1 cellular context compared by ENCODE assay signal in the genomic region with DNA sequence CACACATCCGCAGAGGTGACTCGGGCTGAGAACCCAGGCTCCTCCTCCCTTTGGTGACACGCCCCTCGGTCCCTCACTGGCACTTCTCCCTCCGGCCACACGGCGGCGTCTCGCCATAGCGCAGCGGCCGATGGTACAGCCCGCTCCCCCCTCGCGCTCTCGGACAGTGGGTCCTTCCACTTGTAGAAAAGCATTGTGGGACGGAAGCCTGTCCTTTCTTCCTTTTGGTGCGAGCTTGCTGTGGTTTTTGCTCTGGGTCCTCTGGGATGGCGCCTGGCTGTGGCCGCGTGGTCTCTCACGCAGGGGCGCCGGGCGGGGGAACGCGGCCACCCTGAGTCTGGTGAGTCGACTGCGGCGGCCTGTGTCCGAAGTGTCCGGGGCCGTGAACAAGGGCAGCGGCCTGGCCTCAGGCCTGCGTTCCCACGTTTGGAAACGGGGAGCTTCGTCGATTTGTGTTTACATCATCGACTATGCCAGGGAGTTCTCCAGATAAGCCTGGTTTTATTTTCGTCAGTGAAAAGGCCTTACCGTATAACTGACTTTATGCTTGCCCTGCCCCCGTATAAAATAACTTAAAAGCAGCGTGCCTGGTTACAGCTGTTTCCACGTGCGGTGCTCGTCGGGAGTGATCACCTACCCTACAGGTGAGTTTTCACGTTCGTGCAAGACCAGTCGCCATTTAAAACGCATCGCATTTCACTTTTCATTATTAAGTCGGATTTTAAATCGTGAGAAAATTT.
TF ChIP-seq lines count a peak whose summit lies in the region.

No MANE protein-coding gene starts in this region.

TF ChIP-seq in H1, 55 proteins besides CTCF, POLR2A, EP300 and RAD21 (continued from another document):
- TF ChIP-seq, protein P1, sequence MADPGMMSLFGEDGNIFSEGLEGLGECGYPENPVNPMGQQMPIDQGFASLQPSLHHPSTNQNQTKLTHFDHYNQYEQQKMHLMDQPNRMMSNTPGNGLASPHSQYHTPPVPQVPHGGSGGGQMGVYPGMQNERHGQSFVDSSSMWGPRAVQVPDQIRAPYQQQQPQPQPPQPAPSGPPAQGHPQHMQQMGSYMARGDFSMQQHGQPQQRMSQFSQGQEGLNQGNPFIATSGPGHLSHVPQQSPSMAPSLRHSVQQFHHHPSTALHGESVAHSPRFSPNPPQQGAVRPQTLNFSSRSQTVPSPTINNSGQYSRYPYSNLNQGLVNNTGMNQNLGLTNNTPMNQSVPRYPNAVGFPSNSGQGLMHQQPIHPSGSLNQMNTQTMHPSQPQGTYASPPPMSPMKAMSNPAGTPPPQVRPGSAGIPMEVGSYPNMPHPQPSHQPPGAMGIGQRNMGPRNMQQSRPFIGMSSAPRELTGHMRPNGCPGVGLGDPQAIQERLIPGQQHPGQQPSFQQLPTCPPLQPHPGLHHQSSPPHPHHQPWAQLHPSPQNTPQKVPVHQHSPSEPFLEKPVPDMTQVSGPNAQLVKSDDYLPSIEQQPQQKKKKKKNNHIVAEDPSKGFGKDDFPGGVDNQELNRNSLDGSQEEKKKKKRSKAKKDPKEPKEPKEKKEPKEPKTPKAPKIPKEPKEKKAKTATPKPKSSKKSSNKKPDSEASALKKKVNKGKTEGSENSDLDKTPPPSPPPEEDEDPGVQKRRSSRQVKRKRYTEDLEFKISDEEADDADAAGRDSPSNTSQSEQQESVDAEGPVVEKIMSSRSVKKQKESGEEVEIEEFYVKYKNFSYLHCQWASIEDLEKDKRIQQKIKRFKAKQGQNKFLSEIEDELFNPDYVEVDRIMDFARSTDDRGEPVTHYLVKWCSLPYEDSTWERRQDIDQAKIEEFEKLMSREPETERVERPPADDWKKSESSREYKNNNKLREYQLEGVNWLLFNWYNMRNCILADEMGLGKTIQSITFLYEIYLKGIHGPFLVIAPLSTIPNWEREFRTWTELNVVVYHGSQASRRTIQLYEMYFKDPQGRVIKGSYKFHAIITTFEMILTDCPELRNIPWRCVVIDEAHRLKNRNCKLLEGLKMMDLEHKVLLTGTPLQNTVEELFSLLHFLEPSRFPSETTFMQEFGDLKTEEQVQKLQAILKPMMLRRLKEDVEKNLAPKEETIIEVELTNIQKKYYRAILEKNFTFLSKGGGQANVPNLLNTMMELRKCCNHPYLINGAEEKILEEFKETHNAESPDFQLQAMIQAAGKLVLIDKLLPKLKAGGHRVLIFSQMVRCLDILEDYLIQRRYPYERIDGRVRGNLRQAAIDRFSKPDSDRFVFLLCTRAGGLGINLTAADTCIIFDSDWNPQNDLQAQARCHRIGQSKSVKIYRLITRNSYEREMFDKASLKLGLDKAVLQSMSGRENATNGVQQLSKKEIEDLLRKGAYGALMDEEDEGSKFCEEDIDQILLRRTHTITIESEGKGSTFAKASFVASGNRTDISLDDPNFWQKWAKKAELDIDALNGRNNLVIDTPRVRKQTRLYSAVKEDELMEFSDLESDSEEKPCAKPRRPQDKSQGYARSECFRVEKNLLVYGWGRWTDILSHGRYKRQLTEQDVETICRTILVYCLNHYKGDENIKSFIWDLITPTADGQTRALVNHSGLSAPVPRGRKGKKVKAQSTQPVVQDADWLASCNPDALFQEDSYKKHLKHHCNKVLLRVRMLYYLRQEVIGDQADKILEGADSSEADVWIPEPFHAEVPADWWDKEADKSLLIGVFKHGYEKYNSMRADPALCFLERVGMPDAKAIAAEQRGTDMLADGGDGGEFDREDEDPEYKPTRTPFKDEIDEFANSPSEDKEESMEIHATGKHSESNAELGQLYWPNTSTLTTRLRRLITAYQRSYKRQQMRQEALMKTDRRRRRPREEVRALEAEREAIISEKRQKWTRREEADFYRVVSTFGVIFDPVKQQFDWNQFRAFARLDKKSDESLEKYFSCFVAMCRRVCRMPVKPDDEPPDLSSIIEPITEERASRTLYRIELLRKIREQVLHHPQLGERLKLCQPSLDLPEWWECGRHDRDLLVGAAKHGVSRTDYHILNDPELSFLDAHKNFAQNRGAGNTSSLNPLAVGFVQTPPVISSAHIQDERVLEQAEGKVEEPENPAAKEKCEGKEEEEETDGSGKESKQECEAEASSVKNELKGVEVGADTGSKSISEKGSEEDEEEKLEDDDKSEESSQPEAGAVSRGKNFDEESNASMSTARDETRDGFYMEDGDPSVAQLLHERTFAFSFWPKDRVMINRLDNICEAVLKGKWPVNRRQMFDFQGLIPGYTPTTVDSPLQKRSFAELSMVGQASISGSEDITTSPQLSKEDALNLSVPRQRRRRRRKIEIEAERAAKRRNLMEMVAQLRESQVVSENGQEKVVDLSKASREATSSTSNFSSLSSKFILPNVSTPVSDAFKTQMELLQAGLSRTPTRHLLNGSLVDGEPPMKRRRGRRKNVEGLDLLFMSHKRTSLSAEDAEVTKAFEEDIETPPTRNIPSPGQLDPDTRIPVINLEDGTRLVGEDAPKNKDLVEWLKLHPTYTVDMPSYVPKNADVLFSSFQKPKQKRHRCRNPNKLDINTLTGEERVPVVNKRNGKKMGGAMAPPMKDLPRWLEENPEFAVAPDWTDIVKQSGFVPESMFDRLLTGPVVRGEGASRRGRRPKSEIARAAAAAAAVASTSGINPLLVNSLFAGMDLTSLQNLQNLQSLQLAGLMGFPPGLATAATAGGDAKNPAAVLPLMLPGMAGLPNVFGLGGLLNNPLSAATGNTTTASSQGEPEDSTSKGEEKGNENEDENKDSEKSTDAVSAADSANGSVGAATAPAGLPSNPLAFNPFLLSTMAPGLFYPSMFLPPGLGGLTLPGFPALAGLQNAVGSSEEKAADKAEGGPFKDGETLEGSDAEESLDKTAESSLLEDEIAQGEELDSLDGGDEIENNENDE (IDR thresholded peaks at IDR 0.05; ENCODE audit: insufficient replicate concordance, low read length): no peak
- TF ChIP-seq HDAC2 (IDR thresholded peaks at IDR 0.05; ENCODE audit: borderline replicate concordance in 1 of 2, low read depth in 2 of 2, low read length in 2 of 2): 0 out of 4 replicates have a peak, but pooled peaks of 1 of the 2 experiments have one; percentile 42
- TF ChIP-seq NANOG (IDR thresholded peaks at IDR 0.05; ENCODE audit: insufficient read depth, low read depth, low read length, poor library complexity, severe bottlenecking): no peak
- peak; percentile 84; the same call in 1 of the 2 replicates for TF ChIP-seq RBBP5 (IDR thresholded peaks at IDR 0.05; ENCODE audit: borderline replicate concordance, low read depth, low read length)
- no peak for TF ChIP-seq CEBPB (IDR thresholded peaks at IDR 0.05; ENCODE audit: low read depth, low read length)
- TF ChIP-seq NRF1 (IDR thresholded peaks at IDR 0.05; ENCODE audit: low read depth, low read length): peak; percentile 15; the same call in 1 of the 2 replicates
- no peak for TF ChIP-seq RXRA (IDR thresholded peaks at IDR 0.05; ENCODE audit: insufficient read depth, low read depth, low read length)
- no peak for TF ChIP-seq MAFK (IDR thresholded peaks at IDR 0.05; ENCODE audit: low read depth, low read length)
- TF ChIP-seq, protein P2, sequence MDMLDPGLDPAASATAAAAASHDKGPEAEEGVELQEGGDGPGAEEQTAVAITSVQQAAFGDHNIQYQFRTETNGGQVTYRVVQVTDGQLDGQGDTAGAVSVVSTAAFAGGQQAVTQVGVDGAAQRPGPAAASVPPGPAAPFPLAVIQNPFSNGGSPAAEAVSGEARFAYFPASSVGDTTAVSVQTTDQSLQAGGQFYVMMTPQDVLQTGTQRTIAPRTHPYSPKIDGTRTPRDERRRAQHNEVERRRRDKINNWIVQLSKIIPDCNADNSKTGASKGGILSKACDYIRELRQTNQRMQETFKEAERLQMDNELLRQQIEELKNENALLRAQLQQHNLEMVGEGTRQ (IDR thresholded peaks at IDR 0.05; ENCODE audit: low read length): no peak
- peak; percentile 59; the same call in 1 of the 2 replicates for TF ChIP-seq CHD2 (IDR thresholded peaks at IDR 0.05; ENCODE audit: low read length)
- peak; percentile 100 for TF ChIP-seq TAF1 (IDR thresholded peaks at IDR 0.05; ENCODE audit: low read depth, low read length)
- TF ChIP-seq ASH2L (IDR thresholded peaks at IDR 0.05; ENCODE audit: low read length): peak; percentile 89
- no peak for TF ChIP-seq CBX8 (IDR thresholded peaks at IDR 0.05; ENCODE audit: borderline replicate concordance, low read depth, low read length)
- no peak for TF ChIP-seq FOSL1 (IDR thresholded peaks at IDR 0.05; ENCODE audit: insufficient read depth, low read depth, low read length)
- TF ChIP-seq CTBP2 (IDR thresholded peaks at IDR 0.05; ENCODE audit: borderline replicate concordance, insufficient read depth, insufficient read length, low read length): no peak
- peak in 1 of 2 experiments; percentile 66; a peak in 2 of 4 replicates for TF ChIP-seq SIN3A (conservative IDR thresholded peaks at IDR 0.05 in 1 of 2, IDR thresholded peaks at IDR 0.05 in 1 of 2; ENCODE audit: low read depth in 1 of 2, low read length in 2 of 2)
- TF ChIP-seq BRCA1 (IDR thresholded peaks at IDR 0.05; ENCODE audit: low read depth, low read length): peak; percentile 73
- peak; percentile 61 for TF ChIP-seq SIX5 (IDR thresholded peaks at IDR 0.05; ENCODE audit: low read depth, low read length)
- TF ChIP-seq YY1 (IDR thresholded peaks at IDR 0.05; ENCODE audit: low read depth, low read length): peak; percentile 47; the same call in 1 of the 2 replicates
- no peak for TF ChIP-seq KDM4A (IDR thresholded peaks at IDR 0.05; ENCODE audit: low read depth, low read length, severe bottlenecking)
- peak; percentile 100 for TF ChIP-seq CHD1 (IDR thresholded peaks at IDR 0.05; ENCODE audit: low read depth, low read length)
- TF ChIP-seq GTF2F1 (IDR thresholded peaks at IDR 0.05; ENCODE audit: borderline replicate concordance, low read depth, low read length): peak; percentile 95
- TF ChIP-seq SUZ12 (IDR thresholded peaks at IDR 0.05; ENCODE audit: low read length): no peak
- TF ChIP-seq KDM1A (IDR thresholded peaks at IDR 0.05; ENCODE audit: borderline replicate concordance, low read length): no peak
- TF ChIP-seq TBP (IDR thresholded peaks at IDR 0.05; ENCODE audit: low read depth, low read length): peak; percentile 97
- no peak for TF ChIP-seq BACH1 (IDR thresholded peaks at IDR 0.05; ENCODE audit: low read length)
- TF ChIP-seq SP4 (IDR thresholded peaks at IDR 0.05; ENCODE audit: low read length): no peak
- TF ChIP-seq PHF8 (conservative IDR thresholded peaks at IDR 0.05; ENCODE audit: low read depth, low read length): peak; percentile 97
- no peak for TF ChIP-seq SP2 (IDR thresholded peaks at IDR 0.05; ENCODE audit: low read length)
- no peak for TF ChIP-seq KDM5A (IDR thresholded peaks at IDR 0.05; ENCODE audit: low read length)
- TF ChIP-seq BCL11A (IDR thresholded peaks at IDR 0.05; ENCODE audit: low read depth in 2 of 2, low read length in 2 of 2): no peak
- TF ChIP-seq, protein P3, sequence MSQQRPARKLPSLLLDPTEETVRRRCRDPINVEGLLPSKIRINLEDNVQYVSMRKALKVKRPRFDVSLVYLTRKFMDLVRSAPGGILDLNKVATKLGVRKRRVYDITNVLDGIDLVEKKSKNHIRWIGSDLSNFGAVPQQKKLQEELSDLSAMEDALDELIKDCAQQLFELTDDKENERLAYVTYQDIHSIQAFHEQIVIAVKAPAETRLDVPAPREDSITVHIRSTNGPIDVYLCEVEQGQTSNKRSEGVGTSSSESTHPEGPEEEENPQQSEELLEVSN (IDR thresholded peaks at IDR 0.05): no peak; the same call in 1 of the 2 replicates
- no peak for TF ChIP-seq ZNF274 (IDR thresholded peaks at IDR 0.05; ENCODE audit: borderline replicate concordance, extremely low read depth, low read length)
- TF ChIP-seq EZH2 (IDR thresholded peaks at IDR 0.05; ENCODE audit: low read depth, low read length, severe bottlenecking): no peak
- 0 out of 2 replicates have a peak, but pooled peaks have one; percentile 39 for TF ChIP-seq TCF12 (IDR thresholded peaks at IDR 0.05; ENCODE audit: low read depth, low read length)
- no peak; the same call in 1 of the 2 replicates for TF ChIP-seq EGR1 (IDR thresholded peaks at IDR 0.05; ENCODE audit: borderline replicate concordance, low read depth, low read length)
- TF ChIP-seq GABPA (IDR thresholded peaks at IDR 0.05; ENCODE audit: borderline replicate concordance, insufficient read depth, low read length): no peak
- TF ChIP-seq RFX5 (IDR thresholded peaks at IDR 0.05; ENCODE audit: borderline replicate concordance, low read depth, low read length): no peak
- peak; percentile 98 for TF ChIP-seq POLR2AphosphoS5 (IDR thresholded peaks at IDR 0.05; ENCODE audit: low read depth, low read length)
- TF ChIP-seq, protein P4, sequence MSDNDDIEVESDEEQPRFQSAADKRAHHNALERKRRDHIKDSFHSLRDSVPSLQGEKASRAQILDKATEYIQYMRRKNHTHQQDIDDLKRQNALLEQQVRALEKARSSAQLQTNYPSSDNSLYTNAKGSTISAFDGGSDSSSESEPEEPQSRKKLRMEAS (IDR thresholded peaks at IDR 0.05): peak; percentile 67; the same call in 1 of the 2 replicates
- TF ChIP-seq JUN (IDR thresholded peaks at IDR 0.05; ENCODE audit: low read depth, low read length): no peak
- peak; percentile 90 for TF ChIP-seq SP1 (IDR thresholded peaks at IDR 0.05; ENCODE audit: low read depth, low read length)
- TF ChIP-seq, protein P5, sequence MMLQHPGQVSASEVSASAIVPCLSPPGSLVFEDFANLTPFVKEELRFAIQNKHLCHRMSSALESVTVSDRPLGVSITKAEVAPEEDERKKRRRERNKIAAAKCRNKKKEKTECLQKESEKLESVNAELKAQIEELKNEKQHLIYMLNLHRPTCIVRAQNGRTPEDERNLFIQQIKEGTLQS (IDR thresholded peaks at IDR 0.05; ENCODE audit: insufficient read depth, low read depth, low read length): 0 out of 2 replicates have a peak, but pooled peaks have one; percentile 33
- TF ChIP-seq CBX5 (IDR thresholded peaks at IDR 0.05; ENCODE audit: low read depth, low read length): no peak
- TF ChIP-seq JUND (IDR thresholded peaks at IDR 0.05; ENCODE audit: low read length): peak; percentile 100
- 0 out of 2 replicates have a peak, but pooled peaks have one; percentile 45 for TF ChIP-seq TEAD4 (IDR thresholded peaks at IDR 0.05; ENCODE audit: low read depth, low read length)
- TF ChIP-seq TAF7 (optimal IDR thresholded peaks at IDR 0.05; ENCODE audit: borderline replicate concordance, low read depth, low read length): peak; percentile 99
- TF ChIP-seq SIRT6 (IDR thresholded peaks at IDR 0.05; ENCODE audit: low read length): no peak
- TF ChIP-seq SAP30 (IDR thresholded peaks at IDR 0.05; ENCODE audit: insufficient read depth, insufficient replicate concordance, low read length): peak; percentile 86
- TF ChIP-seq HDAC6 (IDR thresholded peaks at IDR 0.05; ENCODE audit: low read depth, low read length): no peak
- TF ChIP-seq, protein P6, sequence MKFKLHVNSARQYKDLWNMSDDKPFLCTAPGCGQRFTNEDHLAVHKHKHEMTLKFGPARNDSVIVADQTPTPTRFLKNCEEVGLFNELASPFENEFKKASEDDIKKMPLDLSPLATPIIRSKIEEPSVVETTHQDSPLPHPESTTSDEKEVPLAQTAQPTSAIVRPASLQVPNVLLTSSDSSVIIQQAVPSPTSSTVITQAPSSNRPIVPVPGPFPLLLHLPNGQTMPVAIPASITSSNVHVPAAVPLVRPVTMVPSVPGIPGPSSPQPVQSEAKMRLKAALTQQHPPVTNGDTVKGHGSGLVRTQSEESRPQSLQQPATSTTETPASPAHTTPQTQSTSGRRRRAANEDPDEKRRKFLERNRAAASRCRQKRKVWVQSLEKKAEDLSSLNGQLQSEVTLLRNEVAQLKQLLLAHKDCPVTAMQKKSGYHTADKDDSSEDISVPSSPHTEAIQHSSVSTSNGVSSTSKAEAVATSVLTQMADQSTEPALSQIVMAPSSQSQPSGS (IDR thresholded peaks at IDR 0.05; ENCODE audit: low read length): peak; percentile 73
- no peak for TF ChIP-seq POU5F1 (IDR thresholded peaks at IDR 0.05; ENCODE audit: low read depth, low read length)
TF ChIP-seq in H1: peak in this region for 26.
